In the genomic region with DNA sequence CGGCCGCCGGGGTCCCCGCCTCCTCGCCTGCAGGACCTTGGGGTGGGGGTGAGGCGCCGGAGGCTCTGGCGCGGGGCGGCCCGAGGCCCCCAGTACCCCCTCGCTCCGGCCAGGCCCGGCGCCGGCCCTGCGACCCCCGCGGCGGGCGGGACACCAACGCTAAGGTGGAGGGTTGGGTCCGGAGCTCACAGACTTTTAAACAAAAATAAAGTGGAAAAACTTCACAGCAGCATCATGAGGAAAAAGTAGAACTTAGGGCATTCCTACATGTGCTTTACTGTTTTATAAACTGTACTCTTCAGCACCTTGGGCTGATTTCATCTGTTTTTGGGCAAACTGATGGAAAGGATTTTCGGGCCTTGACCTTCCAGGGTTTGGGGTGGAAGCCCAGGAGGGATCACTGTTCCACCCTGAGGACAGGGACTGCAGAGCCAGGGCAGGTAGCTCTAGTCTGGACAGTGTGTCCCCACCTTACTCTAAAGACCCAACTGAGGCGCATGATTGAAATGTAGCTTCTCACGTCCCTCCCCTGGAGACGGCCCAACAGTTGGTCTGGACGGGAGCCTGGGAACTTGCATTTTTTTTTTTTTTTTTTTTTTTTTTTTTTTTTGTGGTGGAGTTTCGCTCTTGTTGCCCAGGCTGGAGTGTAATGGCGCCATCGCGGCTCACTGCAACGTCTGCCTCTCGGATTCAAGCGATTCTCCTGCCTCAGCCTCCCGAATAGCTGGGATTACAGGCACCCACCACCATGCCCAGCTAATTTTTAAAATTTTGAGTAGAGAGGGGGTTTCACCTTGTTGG, we compare ENCODE assay signal across 6 cellular contexts. TPM values are rescaled to one million over a fixed set of nuclear protein-coding genes. Genes with fewer than 3 reads are reported as not detected.
DNase-seq lines count a peak whose midpoint lies in the region; ATAC-seq and TF ChIP-seq lines count a peak whose summit lies in the region.

No MANE protein-coding gene starts in this region.

- BruUV-seq in Panc1 (replicated peaks; lab: Mats Ljungman, UMichigan): no TSS peak

- H3K27me3 ChIP-seq in Panc1 (ENCODE audit: control insufficient read depth, insufficient read depth, low read length): no peaks in the 10 kb centered on the region
- no peaks in the 10 kb centered on the region for H3K27me3 ChIP-seq in subcutaneous abdominal adipose tissue (ENCODE audit: control insufficient read depth in 5 of 5, insufficient read depth in 4 of 5, low read length in 5 of 5)

- 0 out of 2 replicates have a peak, but pooled peaks have one; percentile 33 for ATAC-seq in Panc1

- CTCF ChIA-PET in Panc1 (lab: Charles Lee): no interaction called here

- H3K27ac ChIP-seq in Panc1 (ENCODE audit: low read length) (peak overlapping the region; percentile 91), subcutaneous abdominal adipose tissue (ENCODE audit: low read depth, low read length) (peak overlapping the region; percentile 50)

- DNase-seq in NCI-H1092 treated with DMSO at 0.1 percent for 48 hours (lab: John Stamatoyannopoulos, UW) (peak; percentile 10), NCI-H1092 (lab: John Stamatoyannopoulos, UW) (no peak), Panc1 (ENCODE audit: low read depth, low spot score) (no peak), fibroblast of the aortic adventitia (ENCODE audit: low read depth) (peak; percentile 29), NCI-H2029 treated with DMSO at 0.1 percent for 48 hours (lab: John Stamatoyannopoulos, UW) (no peak)

- TF ChIP-seq CTCF in Panc1 (IDR thresholded peaks at IDR 0.05) (no peak), fibroblast of the aortic adventitia (IDR thresholded peaks at IDR 0.05; ENCODE audit: insufficient read depth, low read length) (no peak)

- no peaks in the 10 kb centered on the region for H3K9me3 ChIP-seq in Panc1 (ENCODE audit: control insufficient read depth, insufficient read depth, low read depth, low read length)
- no peaks in the 10 kb centered on the region for H3K9me3 ChIP-seq in subcutaneous abdominal adipose tissue (ENCODE audit: control insufficient read depth in 5 of 5, low read length in 5 of 5)

- H3K4me1 ChIP-seq in Panc1 (ENCODE audit: control insufficient read depth, insufficient read depth, low read length) (peaks cover 10% of the 10 kb centered on the region; the same call in 1 of the 2 replicates), subcutaneous abdominal adipose tissue (ENCODE audit: control insufficient read depth in 5 of 5, insufficient read depth in 5 of 5, low read length in 5 of 5) (peaks cover 0 to 43% (median 37%) of the 10 kb centered on the region in 5 donors)

- H3K36me3 ChIP-seq in Panc1 (ENCODE audit: control insufficient read depth, insufficient read depth, low read length) (peaks cover 3% of the 10 kb centered on the region; the same call in 1 of the 2 replicates), subcutaneous abdominal adipose tissue (ENCODE audit: control insufficient read depth in 5 of 5, insufficient read depth in 5 of 5, low read length in 5 of 5) (peaks cover 0 to 9% (median 5%) of the 10 kb centered on the region in 5 donors)

- in situ Hi-C loops in Panc1 (cut with HindIII; ENCODE audit: low pct_unique_long_range_greater_than_20kb, low sequenced_read_pairs): no loop called here

- H3K4me3 ChIP-seq in Panc1 (ENCODE audit: low read depth in 2 of 2, low read length in 2 of 2) (peak overlapping the region; percentile 88 to 96), fibroblast of the aortic adventitia (ENCODE audit: low read depth, low read length) (peak overlapping the region; percentile 70), subcutaneous abdominal adipose tissue (ENCODE audit: low read depth in 1 of 5, low read length in 5 of 5) (peak overlapping the region; percentile 63 to 94 (median 80))

- H3K9ac ChIP-seq in subcutaneous abdominal adipose tissue (ENCODE audit: low read length in 5 of 5): peak overlapping the region; percentile 55 to 87 (median 78)

- intact Hi-C loops in Panc1 (cut with micrococcal nuclease; ENCODE audit: unreplicated experiment): loop anchor here (10.0 kb wide), 1 partner anchor 87 kb away; no protein-coding TSS in a partner anchor

- POLR2A ChIA-PET in Panc1 (lab: Charles Lee): interaction anchor here (0.7 kb wide), 1 partner anchor 11 kb away, joined by 5 read pairs; no protein-coding TSS in a partner anchor

RNA-seq across cellular contexts. Expression of gene NELFCD, which starts 0.7 kb away (rescaled TPM):
- 108 TPM for total RNA-seq in Panc1 (2021; ENCODE audit: unreplicated experiment)
- 131 TPM for polyA plus RNA-seq in Panc1 (2012; ENCODE audit: insufficient read length)
- 14.4 and 46.1 TPM in 2 replicates for total RNA-seq in fibroblast of the aortic adventitia (ENCODE audit: low replicate concordance)

RNA-seq across cellular contexts. Expression of gene CTSZ, which starts 25.3 kb away (rescaled TPM):
- 113 TPM for total RNA-seq in Panc1 (2021; ENCODE audit: unreplicated experiment)
- polyA plus RNA-seq in Panc1 (2012; ENCODE audit: insufficient read length): 220 TPM
- total RNA-seq in fibroblast of the aortic adventitia (ENCODE audit: low replicate concordance): 38.0 and 51.0 TPM in 2 replicates

RNA-seq across cellular contexts. Expression of gene TUBB1, which starts 37.5 kb away (rescaled TPM):
- total RNA-seq in Panc1 (2021; ENCODE audit: unreplicated experiment): not detected
- polyA plus RNA-seq in Panc1 (2012; ENCODE audit: insufficient read length): 0.11 TPM
- not detected in 2 replicates for total RNA-seq in fibroblast of the aortic adventitia (ENCODE audit: low replicate concordance)

RNA-seq across cellular contexts. Expression of gene ATP5F1E, which starts 50.4 kb away (rescaled TPM):
- total RNA-seq in Panc1 (2021; ENCODE audit: unreplicated experiment) (90.6 TPM), fibroblast of the aortic adventitia (ENCODE audit: low replicate concordance) (34.4 and 43.6 TPM in 2 replicates)
- polyA plus RNA-seq in Panc1 (2012; ENCODE audit: insufficient read length): 203 TPM

Comparison
In these comparisons a context has a peak if more than half of its experiments do, and no peak if none do; other contexts are left out.
1. DNase-seq: peak in NCI-H1092 treated with DMSO at 0.1 percent for 48 hours (single experiment) and fibroblast of the aortic adventitia (single experiment); none in NCI-H1092 (single experiment), Panc1 (single experiment) and NCI-H2029 treated with DMSO at 0.1 percent for 48 hours (single experiment).
2. Peak in every context shown above with its lines, with median percentiles within 50 percentile points of each other: H3K4me3 ChIP-seq.